13 cellular contexts compared by ENCODE assay signal in genomic region chr12:86256169-86256568, GRCh38. TPM values are rescaled to one million over a fixed set of nuclear protein-coding genes. Genes with fewer than 3 reads are reported as not detected.
A peak's percentile ranks its signal among the peaks of the same experiment; 100 is the strongest.
DNase-seq lines count a peak whose midpoint lies in the region; ATAC-seq and TF ChIP-seq lines count a peak whose summit lies in the region.
"Had no signal": no experiment of that assay in that cellular context is flagged by ENCODE, and none has a peak within 500 bp of the region (broad histone marks: within the 10 kb centered on the region; RNA-seq: fewer than 3 reads in every experiment).

MGAT4C (minus strand) TSS chr12:86256391.

- no peaks in the 10 kb centered on the region for H3K27me3 ChIP-seq in heart left ventricle
- H3K27me3 ChIP-seq: sigmoid colon, suprapubic skin had no signal

- no peaks in the 10 kb centered on the region for H3K9me3 ChIP-seq in heart left ventricle
- H3K9me3 ChIP-seq: sigmoid colon, suprapubic skin had no signal

- no peaks in the 10 kb centered on the region for H3K36me3 ChIP-seq in heart left ventricle
- H3K36me3 ChIP-seq: sigmoid colon, suprapubic skin had no signal

- no peak within 1 kb of the TSS for H3K27ac Mint-ChIP-seq in activated CD8-positive, alpha-beta memory T cell treated with anti-CD3 and anti-CD28 coated beads, Interleukin-2, amount 10 ng/mL, durations not matched to agents 7 days and 5 days

- ATAC-seq in Right ventricle myocardium inferior (peak; percentile 70), heart left ventricle (peak; percentile 39 to 87 (median 80)), GM21737 (IDR thresholded peaks at IDR 0.05; ENCODE audit: unreplicated experiment) (no peak)
- ATAC-seq in activated CD8-positive, alpha-beta memory T cell treated with anti-CD3 and anti-CD28 coated beads, Interleukin-2, amount 10 ng/mL, durations not matched to agents 7 days and 5 days, result no peak

- no peak for TF ChIP-seq POLR2A in heart left ventricle (IDR thresholded peaks at IDR 0.05)

- H3K4me3 Mint-ChIP-seq in activated CD8-positive, alpha-beta memory T cell treated with anti-CD3 and anti-CD28 coated beads, Interleukin-2, amount 10 ng/mL, durations not matched to agents 7 days and 5 days, result no peak within 1 kb of the TSS

- peak within 1 kb of the TSS in 11 of 12 donors; percentile 1 to 48 (median 33) for H3K4me3 ChIP-seq in heart left ventricle
- H3K4me3 ChIP-seq: sigmoid colon, suprapubic skin had no signal

- H3K4me1 Mint-ChIP-seq in activated CD8-positive, alpha-beta memory T cell treated with anti-CD3 and anti-CD28 coated beads, Interleukin-2, amount 10 ng/mL, durations not matched to agents 7 days and 5 days, result no peaks in the 10 kb centered on the region

- H3K27ac ChIP-seq in heart left ventricle, result peak within 1 kb of the TSS in 4 of 12 donors; percentile 6 to 41 (median 18)
- H3K27ac ChIP-seq in RWPE1, result no peak within 1 kb of the TSS
- H3K27ac ChIP-seq: epithelial cell of prostate, sigmoid colon, suprapubic skin had no signal

- no peaks in the 10 kb centered on the region for H3K27me3 Mint-ChIP-seq in activated CD8-positive, alpha-beta memory T cell treated with anti-CD3 and anti-CD28 coated beads, Interleukin-2, amount 10 ng/mL, durations not matched to agents 7 days and 5 days

- CTCF ChIA-PET in RWPE1 (lab: Yijun Ruan, JAX), result no interaction called here
- CTCF ChIA-PET in activated CD8-positive, alpha-beta memory T cell treated with anti-CD3 and anti-CD28 coated beads, Interleukin-2, amount 10 ng/mL, durations not matched to agents 7 days and 5 days (lab: Charles Lee), result no interaction called here

- TF ChIP-seq CTCF in heart left ventricle (IDR thresholded peaks at IDR 0.05) (no peak), RWPE1 (conservative IDR thresholded peaks at IDR 0.05; ENCODE audit: low read depth) (no peak)

- H3K9me3 Mint-ChIP-seq in activated CD8-positive, alpha-beta memory T cell treated with anti-CD3 and anti-CD28 coated beads, Interleukin-2, amount 10 ng/mL, durations not matched to agents 7 days and 5 days (ENCODE audit: low read depth), result no peaks in the 10 kb centered on the region

- intact Hi-C loops in Right ventricle myocardium inferior (cut with DNase I) (loop anchor here (10.0 kb wide), 1 partner anchor 1589 kb away; no protein-coding TSS in a partner anchor), cardiac septum (cut with DNase I) (no loop called here), heart left ventricle (cut with DNase I) (no loop called here)

- 15 to 30% (median 22%) methylated on average over 3 of the region's 3 CpGs for WGBS in heart left ventricle, 4 donors

- peaks cover 0 to 4% (median 0%) of the 10 kb centered on the region in 12 donors for H3K4me1 ChIP-seq in heart left ventricle
- H3K4me1 ChIP-seq: sigmoid colon, suprapubic skin had no signal

- POLR2A ChIA-PET in RWPE1 (lab: Yijun Ruan, JAX; ENCODE audit: low non-redundant PET), result no interaction called here

- DNase-seq in Right ventricle myocardium inferior (ENCODE audit: missing footprints), result no peak
- DNase-seq in cardiac septum (ENCODE audit: low spot score), result no peak
- peak; percentile 98 for DNase-seq in NCI-H748 treated with DMSO at 0.1 percent for 48 hours (lab: John Stamatoyannopoulos, UW)
- DNase-seq in heart left ventricle, result no peak
- DNase-seq in RWPE1 (ENCODE audit: low spot score), result no peak
- DNase-seq in RPMI8226, result no peak
- no peak for DNase-seq in activated CD8-positive, alpha-beta memory T cell treated with anti-CD3 and anti-CD28 coated beads, Interleukin-2, amount 10 ng/mL, durations not matched to agents 7 days and 5 days
- DNase-seq: 8988T; activated CD4-positive, alpha-beta T cell treated with anti-CD3 and anti-CD28 coated beads for 4 hours; sigmoid colon had no signal

- H3K36me3 Mint-ChIP-seq in activated CD8-positive, alpha-beta memory T cell treated with anti-CD3 and anti-CD28 coated beads, Interleukin-2, amount 10 ng/mL, durations not matched to agents 7 days and 5 days, result no peaks in the 10 kb centered on the region

RNA-seq across cellular contexts. Expression of gene MGAT4C, which starts in this region (rescaled TPM):
- total RNA-seq in Right ventricle myocardium inferior (4.4 TPM), cardiac septum (0.59 TPM), heart left ventricle (10 to 100 TPM in 1 of 9 donors, 1 to 10 TPM in 7, under 1 TPM in 1; 0.13 to 15.5 (median 5.4) TPM)
- under 1 TPM; 0.57 to 0.76 TPM for polyA plus RNA-seq in heart left ventricle
- total RNA-seq in activated CD8-positive, alpha-beta memory T cell treated with anti-CD3 and anti-CD28 coated beads, Interleukin-2, amount 10 ng/mL, durations not matched to agents 7 days and 5 days, result not detected

Comparison
In these comparisons a context has a peak if more than half of its experiments do, and no peak if none do; other contexts are left out.
1. ATAC-seq: peak in Right ventricle myocardium inferior (single experiment) and heart left ventricle (4 of 4); none in GM21737 (single experiment) and activated CD8-positive, alpha-beta memory T cell treated with anti-CD3 and anti-CD28 coated beads, Interleukin-2, amount 10 ng/mL, durations not matched to agents 7 days and 5 days (single experiment).